7 cellular contexts compared by ENCODE assay signal in genomic region chr12:77925536-77926108, GRCh38.
DNase-seq lines count a peak whose midpoint lies in the region; ATAC-seq and TF ChIP-seq lines count a peak whose summit lies in the region.

No MANE protein-coding gene starts in this region.

- no peaks in the 10 kb centered on the region for H3K4me1 ChIP-seq in right atrium auricular region

- intact Hi-C loops in sciatic nerve (cut with DNase I) = no loop called here

- TF ChIP-seq CTCF in right atrium auricular region (IDR thresholded peaks at IDR 0.05) = peak; percentile 92 to 96

- H3K36me3 ChIP-seq in right atrium auricular region = no peaks in the 10 kb centered on the region

- H3K4me3 ChIP-seq in right atrium auricular region = no peak overlapping the region

- DNase-seq in GM04504 (ENCODE audit: low read depth) = peak; percentile 88
- DNase-seq in NCI-H524 treated with DMSO at 0.1 percent for 48 hours (lab: John Stamatoyannopoulos, UW) = peak; percentile 55
- peak; percentile 92 for DNase-seq in amniotic stem cell (lab: John Stamatoyannopoulos, UW)
- DNase-seq in right atrium auricular region (ENCODE audit: low spot score) = peak; percentile 77
- DNase-seq in sciatic nerve (ENCODE audit: low spot score) = peak; percentile 67

- H3K27me3 ChIP-seq in right atrium auricular region = no peaks in the 10 kb centered on the region

- ATAC-seq in GM21447 (IDR thresholded peaks at IDR 0.05; ENCODE audit: unreplicated experiment) = peak; percentile 99
- peak; percentile 99 for ATAC-seq in HG03575 (IDR thresholded peaks at IDR 0.05; ENCODE audit: extremely low read depth, insufficient number of reproducible peaks, low FRiP score, unreplicated experiment)
- ATAC-seq in sciatic nerve = peak; percentile 93

- no peaks in the 10 kb centered on the region for H3K9me3 ChIP-seq in right atrium auricular region

- no peak overlapping the region for H3K27ac ChIP-seq in right atrium auricular region
